18 cellular contexts compared by ENCODE assay signal in the genomic region with DNA sequence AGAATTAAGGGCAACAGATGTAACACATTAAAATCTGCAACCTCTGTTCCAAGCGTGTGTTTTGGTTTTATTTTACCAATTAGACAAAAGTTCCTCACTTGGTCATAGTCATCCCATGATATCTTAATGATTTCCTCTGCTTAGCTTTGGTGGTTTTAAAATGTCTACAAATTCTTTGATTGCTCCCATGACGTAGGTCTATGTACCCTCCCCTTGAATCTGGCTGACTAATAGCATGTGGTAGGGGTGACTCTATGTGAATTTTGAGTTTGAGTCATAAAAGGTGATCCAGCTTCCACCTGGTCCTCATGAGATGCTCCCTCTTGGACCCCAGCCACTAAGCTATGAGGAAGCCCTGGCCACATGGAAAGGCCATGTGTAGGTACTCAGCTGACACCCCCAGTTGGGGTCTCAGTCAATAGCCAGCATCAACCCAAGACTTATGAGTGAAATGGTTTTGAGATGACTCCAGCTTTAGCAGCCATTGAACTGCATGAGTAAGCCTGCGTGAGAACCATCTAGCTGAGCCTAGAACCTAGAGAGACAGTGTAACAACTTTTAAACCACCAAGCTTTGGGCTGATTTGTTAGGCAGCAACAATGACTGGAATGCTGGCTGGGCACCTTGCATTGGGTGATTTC.
DNase-seq lines count a peak whose midpoint lies in the region; ATAC-seq and TF ChIP-seq lines count a peak whose summit lies in the region.
"Had no signal": no experiment of that assay in that cellular context is flagged by ENCODE, and none has a peak within 500 bp of the region (broad histone marks: within the 10 kb centered on the region; RNA-seq: fewer than 3 reads in every experiment).

No MANE protein-coding gene starts in this region.

- peak overlapping the region; percentile 39 for H2AK9ac ChIP-seq in IMR-90 (replicated peaks; ENCODE audit: low read depth, low read length, poor library complexity)

- H3K14ac ChIP-seq in IMR-90 (replicated peaks; ENCODE audit: low read depth, low read length), result peak overlapping the region; percentile 83

- peaks cover 41% of the 10 kb centered on the region for H3K4me1 Mint-ChIP-seq in mesothelial cell of epicardium
- H3K4me1 Mint-ChIP-seq: activated B cell treated with CpG ODN at 0.5 μM for 24 hours; activated CD8-positive, alpha-beta memory T cell treated with anti-CD3 and anti-CD28 coated beads, Interleukin-2, amount 10 ng/mL, durations not matched to agents 7 days and 5 days; central memory CD8-positive, alpha-beta T cell; naive thymus-derived CD4-positive, alpha-beta T cell had no signal

- H3K9me3 ChIP-seq in IMR-90 (ENCODE audit: control insufficient read depth, insufficient read depth, low read length), result no peaks in the 10 kb centered on the region
- H3K9me3 ChIP-seq: transverse colon had no signal

- H3K4me3 ChIP-seq in IMR-90 (ENCODE audit: insufficient read depth, low read depth, low read length), result no peak overlapping the region
- H3K4me3 ChIP-seq: right atrium auricular region, transverse colon had no signal

- no peak for TF ChIP-seq RAD21 in IMR-90 (IDR thresholded peaks at IDR 0.05; ENCODE audit: low read length)

- H2BK20ac ChIP-seq in IMR-90 (ENCODE audit: low read depth, low read length), result peak overlapping the region; percentile 82

- CTCF ChIA-PET in IMR-90 (lab: Yijun Ruan, JAX), result interaction anchor here (1.4 to 1.8 kb wide), 2 partner anchors 11 to 25 kb away, joined by 4 to 7 read pairs; no protein-coding TSS in a partner anchor

- peak overlapping the region; percentile 96 for H2BK120ac ChIP-seq in IMR-90 (ENCODE audit: low read depth, low read length)

- no peaks in the 10 kb centered on the region for H3K27me3 Mint-ChIP-seq in mesothelial cell of epicardium (ENCODE audit: low read depth)
- H3K27me3 Mint-ChIP-seq: activated B cell treated with CpG ODN at 0.5 μM for 24 hours; activated CD8-positive, alpha-beta memory T cell treated with anti-CD3 and anti-CD28 coated beads, Interleukin-2, amount 10 ng/mL, durations not matched to agents 7 days and 5 days had no signal

- POLR2A ChIA-PET in IMR-90 (lab: Charles Lee; ENCODE audit: unreplicated experiment), result interaction anchor here (1.4 kb wide), 1 partner anchor 11 kb away, joined by 4 read pairs; no protein-coding TSS in a partner anchor

- H3K79me1 ChIP-seq in IMR-90 (ENCODE audit: low read depth in 1 of 2, low read length in 2 of 2), result no peaks in the 10 kb centered on the region; a peak in 1 of 4 replicates

- no TSS peak for BruUV-seq in IMR-90 (replicated peaks; lab: Mats Ljungman, UMichigan)

- WGBS in IMR-90 (ENCODE audit: extremely low coverage in 2 of 2, insufficient read length in 1 of 2), 2 experiments, result 20% methylated on average over 1 of the region's 3 CpGs; no CpG with 5 or more reads in 1 of the 2 experiments

- H4K5ac ChIP-seq in IMR-90 (ENCODE audit: low read depth, low read length), result no peak overlapping the region

- H3K4ac ChIP-seq in IMR-90 (ENCODE audit: low read depth, low read length), result peak overlapping the region; percentile 83

- H3K4me2 ChIP-seq in IMR-90 (ENCODE audit: low read depth, low read length), result no peak overlapping the region

- ATAC-seq in IMR-90 (ENCODE audit: low read depth), result peak; percentile 75
- ATAC-seq: activated CD8-positive, alpha-beta memory T cell treated with anti-CD3 and anti-CD28 coated beads, Interleukin-2, amount 10 ng/mL, durations not matched to agents 7 days and 5 days; naive thymus-derived CD4-positive, alpha-beta T cell had no signal

- peak overlapping the region; percentile 65 for H2AK5ac ChIP-seq in IMR-90 (ENCODE audit: low read depth, low read length)

- H3K36me3 Mint-ChIP-seq in mesothelial cell of epicardium, result no peaks in the 10 kb centered on the region
- H3K36me3 Mint-ChIP-seq: activated CD8-positive, alpha-beta memory T cell treated with anti-CD3 and anti-CD28 coated beads, Interleukin-2, amount 10 ng/mL, durations not matched to agents 7 days and 5 days; naive thymus-derived CD4-positive, alpha-beta T cell had no signal

- H3K27ac Mint-ChIP-seq in mesothelial cell of epicardium, result peak overlapping the region; percentile 40
- H3K27ac Mint-ChIP-seq: activated B cell treated with CpG ODN at 0.5 μM for 24 hours; activated CD8-positive, alpha-beta memory T cell treated with anti-CD3 and anti-CD28 coated beads, Interleukin-2, amount 10 ng/mL, durations not matched to agents 7 days and 5 days; naive thymus-derived CD4-positive, alpha-beta T cell had no signal

- H3K56ac ChIP-seq in IMR-90 (ENCODE audit: extremely low read depth, insufficient read depth, low read length), result peak overlapping the region; percentile 34

- H3K36me3 ChIP-seq in IMR-90 (ENCODE audit: control insufficient read depth, insufficient read depth, low read length), result no peaks in the 10 kb centered on the region
- H3K36me3 ChIP-seq: right atrium auricular region, transverse colon had no signal

- no peaks in the 10 kb centered on the region for H3K9me1 ChIP-seq in IMR-90 (ENCODE audit: insufficient read depth, low read length)

- peak overlapping the region; percentile 53 for H4K91ac ChIP-seq in IMR-90 (ENCODE audit: insufficient read depth, low read depth, low read length)

- H3K4me3 Mint-ChIP-seq in mesothelial cell of epicardium, result no peak overlapping the region
- H3K4me3 Mint-ChIP-seq: activated B cell treated with CpG ODN at 0.5 μM for 24 hours; activated CD8-positive, alpha-beta memory T cell treated with anti-CD3 and anti-CD28 coated beads, Interleukin-2, amount 10 ng/mL, durations not matched to agents 7 days and 5 days; central memory CD8-positive, alpha-beta T cell; naive thymus-derived CD4-positive, alpha-beta T cell had no signal

- H3K9me3 Mint-ChIP-seq in mesothelial cell of epicardium, result peaks cover 6% of the 10 kb centered on the region
- H3K9me3 Mint-ChIP-seq: activated B cell treated with CpG ODN at 0.5 μM for 24 hours had no signal

- peak overlapping the region; percentile 91 for H2BK15ac ChIP-seq in IMR-90 (ENCODE audit: low read depth, low read length)

- H3K4me1 ChIP-seq in IMR-90 (ENCODE audit: control insufficient read depth, insufficient read depth, low read length), result peaks cover 2% of the 10 kb centered on the region; the same call in 1 of the 2 replicates
- H3K4me1 ChIP-seq: right atrium auricular region, transverse colon had no signal

- no peak overlapping the region for H3K9ac ChIP-seq in IMR-90 (ENCODE audit: low read depth, low read length)

- H2BK5ac ChIP-seq in IMR-90 (ENCODE audit: low read depth, low read length, poor library complexity, severe bottlenecking), result peak overlapping the region; percentile 74

- H3K18ac ChIP-seq in IMR-90 (ENCODE audit: low read depth, low read length), result peak overlapping the region; percentile 8; the same call in 1 of the 2 replicates

- dilution Hi-C loops in IMR-90 (cut with HindIII; ENCODE audit: low sequenced_read_pairs, unreplicated experiment), result no loop called here

- H3K23ac ChIP-seq in IMR-90 (ENCODE audit: low read depth, low read length), result peak overlapping the region; percentile 67; the same call in 1 of the 2 replicates

- no peak for TF ChIP-seq CTCF in IMR-90 (conservative IDR thresholded peaks at IDR 0.05; ENCODE audit: low read depth, low read length)
- no peak for TF ChIP-seq CTCF in mesothelial cell of epicardium (IDR thresholded peaks at IDR 0.05; ENCODE audit: unreplicated experiment)

- H3K27me3 ChIP-seq in IMR-90 (ENCODE audit: control insufficient read depth, insufficient read depth, low read length), result no peaks in the 10 kb centered on the region
- H3K27me3 ChIP-seq: right atrium auricular region, transverse colon had no signal

- peak; percentile 97 for DNase-seq in EL
- peak; percentile 85 for DNase-seq in IMR-90
- peak; percentile 23 for DNase-seq in dedifferentiated amniotic fluid mesenchymal stem cell (ENCODE audit: extremely low spot score)
- no peak for DNase-seq in mesothelial cell of epicardium (ENCODE audit: low spot score in 2 of 2, unreplicated experiment in 2 of 2)
- DNase-seq in effector CD4-positive, alpha-beta T cell, result no peak
- DNase-seq in NCI-H524 (lab: John Stamatoyannopoulos, UW), result no peak
- no peak for DNase-seq in NCI-H146 treated with DMSO at 0.1 percent for 48 hours (lab: John Stamatoyannopoulos, UW; ENCODE audit: unreplicated experiment)
- no peak for DNase-seq in activated CD8-positive, alpha-beta memory T cell treated with anti-CD3 and anti-CD28 coated beads, Interleukin-2, amount 50 U/mL, for 48 hours
- DNase-seq: activated B cell treated with CpG ODN at 0.5 μM for 24 hours; activated CD8-positive, alpha-beta memory T cell treated with anti-CD3 and anti-CD28 coated beads, Interleukin-2, amount 10 ng/mL, durations not matched to agents 7 days and 5 days; activated naive CD4-positive, alpha-beta T cell treated with anti-CD3 and anti-CD28 coated beads, Interleukin-2, amount 50 U/mL, for 16 hours; naive thymus-derived CD4-positive, alpha-beta T cell; NCI-H1048; NCI-H510A; stimulated activated CD4-positive, alpha-beta T cell treated with anti-CD3 and anti-CD28 coated beads, Interleukin-2, amount 100 ng/mL, for 24 hours; transverse colon had no signal

- peak overlapping the region; percentile 61 for H2AFZ ChIP-seq in IMR-90 (replicated peaks; ENCODE audit: low read length, poor library complexity)

- H4K20me1 ChIP-seq in IMR-90 (ENCODE audit: insufficient read depth, low read length), result no peaks in the 10 kb centered on the region

- H4K8ac ChIP-seq in IMR-90 (ENCODE audit: low read depth in 2 of 2, low read length in 2 of 2), result peak overlapping the region in 1 of 2 experiments; percentile 71; a peak in 3 of 4 replicates

- peak overlapping the region; percentile 16; the same call in 1 of the 2 replicates for H3K27ac ChIP-seq in IMR-90 (ENCODE audit: insufficient read depth, low read length)
- H3K27ac ChIP-seq: right atrium auricular region, transverse colon had no signal

- in situ Hi-C loops in IMR-90 (cut with MboI; ENCODE audit: low sequenced_read_pairs), result no loop called here

- no peak for TF ChIP-seq POLR2A in IMR-90 (IDR thresholded peaks at IDR 0.05; ENCODE audit: low read depth, low read length)

- intact Hi-C loops in IMR-90 (cut with micrococcal nuclease), result no loop called here

TF ChIP-seq in IMR-90, 13 proteins besides CTCF, POLR2A, EP300 and RAD21 (continues in another document):
- TF ChIP-seq MXI1 (IDR thresholded peaks at IDR 0.05; ENCODE audit: borderline replicate concordance, low read depth, low read length), result no peak
- TF ChIP-seq MAFK (IDR thresholded peaks at IDR 0.05; ENCODE audit: low read depth, low read length), result peak; percentile 5; the same call in 1 of the 2 replicates
- peak; percentile 29; the same call in 1 of the 2 replicates for TF ChIP-seq CEBPB (IDR thresholded peaks at IDR 0.05; ENCODE audit: low read depth, low read length)
- TF ChIP-seq SMC3 (IDR thresholded peaks at IDR 0.05; ENCODE audit: low read depth, low read length), result no peak

Comparison
In these comparisons a context has a peak if more than half of its experiments do, and no peak if none do; other contexts are left out.
1. DNase-seq: peak in EL (single experiment), IMR-90 (single experiment) and dedifferentiated amniotic fluid mesenchymal stem cell (single experiment); none in mesothelial cell of epicardium (0 of 2), effector CD4-positive, alpha-beta T cell (single experiment), NCI-H524 (0 of 2), NCI-H146 treated with DMSO at 0.1 percent for 48 hours (single experiment) and activated CD8-positive, alpha-beta memory T cell treated with anti-CD3 and anti-CD28 coated beads, Interleukin-2, amount 50 U/mL, for 48 hours (single experiment).